In genomic region chr7:18401757-18402156, GRCh38 we compare ENCODE assay signal across 9 cellular contexts.
"Had no signal": no experiment of that assay in that cellular context is flagged by ENCODE, and none has a peak within 500 bp of the region (broad histone marks: within the 10 kb centered on the region; RNA-seq: fewer than 3 reads in every experiment).

No MANE protein-coding gene starts in this region.

- DNase-seq: activated CD4-positive, alpha-beta memory T cell treated with anti-CD3 and anti-CD28 coated beads for 36 hours; activated CD4-positive, alpha-beta T cell treated with anti-CD3 and anti-CD28 coated beads for 1 hour; activated naive CD4-positive, alpha-beta T cell; aorta; dorsolateral prefrontal cortex; naive thymus-derived CD8-positive, alpha-beta T cell; retina; stimulated activated CD4-positive, alpha-beta T cell treated with anti-CD3 and anti-CD28 coated beads, Interleukin-4, amount 100 ng/mL, for 4 hours had no signal

- H3K4me3 Mint-ChIP-seq: activated CD4-positive, alpha-beta memory T cell treated with anti-CD3 and anti-CD28 coated beads for 36 hours had no signal

- ATAC-seq: esophagus mucosa; naive thymus-derived CD8-positive, alpha-beta T cell had no signal

- H3K36me3 Mint-ChIP-seq: activated CD4-positive, alpha-beta memory T cell treated with anti-CD3 and anti-CD28 coated beads for 36 hours; naive thymus-derived CD8-positive, alpha-beta T cell had no signal

- H3K9me3 Mint-ChIP-seq: activated CD4-positive, alpha-beta memory T cell treated with anti-CD3 and anti-CD28 coated beads for 36 hours; naive thymus-derived CD8-positive, alpha-beta T cell had no signal

- H3K27ac Mint-ChIP-seq: activated CD4-positive, alpha-beta memory T cell treated with anti-CD3 and anti-CD28 coated beads for 36 hours had no signal
